ENCODE assay signal across 20 cellular contexts in the genomic region with DNA sequence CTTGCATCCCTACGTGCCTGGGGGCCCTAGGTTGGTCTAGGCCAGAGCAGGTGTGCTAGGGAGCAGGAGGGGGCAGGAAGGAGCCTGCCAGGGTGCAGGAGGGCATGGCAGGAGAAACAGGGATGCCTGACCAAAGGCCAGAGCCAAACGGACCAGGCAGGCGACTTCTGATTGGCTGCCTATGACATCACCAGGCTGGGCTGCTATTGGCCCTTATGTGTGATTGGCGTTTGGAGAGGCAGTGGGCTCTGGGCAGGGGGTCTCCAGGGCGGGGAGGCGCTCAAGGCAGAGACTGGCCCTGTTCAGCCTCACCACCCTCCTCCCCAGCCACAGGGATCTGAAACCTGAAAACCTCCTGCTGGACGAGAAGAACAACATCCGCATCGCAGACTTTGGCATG. TPM values are rescaled to one million over a fixed set of nuclear protein-coding genes. Genes with fewer than 3 reads are reported as not detected.
DNase-seq lines count a peak whose midpoint lies in the region; ATAC-seq, FAIRE-seq and TF ChIP-seq lines count a peak whose summit lies in the region.
"Had no signal": no experiment of that assay in that cellular context is flagged by ENCODE, and none has a peak within 500 bp of the region (broad histone marks: within the 10 kb centered on the region; RNA-seq: fewer than 3 reads in every experiment).

No MANE protein-coding gene starts in this region.

- H3K9me3 ChIP-seq in H1 (ENCODE audit: insufficient read depth in 2 of 2, low read depth in 1 of 2, low read length in 1 of 2) = no peaks in the 10 kb centered on the region
- H3K9me3 ChIP-seq in neuronal stem cell (replicated peaks in 1 of 2; ENCODE audit: control insufficient read depth in 2 of 2, insufficient read depth in 1 of 2, low read depth in 1 of 2, low read length in 2 of 2) = no peaks in the 10 kb centered on the region
- no peaks in the 10 kb centered on the region for H3K9me3 ChIP-seq in esophagus squamous epithelium
- H3K9me3 ChIP-seq: left lung, tibial nerve had no signal

- H3K23ac ChIP-seq in H1 (ENCODE audit: insufficient read length) (no peak overlapping the region), neuronal stem cell (ENCODE audit: low read depth, low read length, poor library complexity) (peak overlapping the region; percentile 55)

- H2AFZ ChIP-seq in H1 (ENCODE audit: low read length) = no peak overlapping the region
- H2AFZ ChIP-seq in neuronal stem cell (ENCODE audit: low read length) = no peak overlapping the region

- ATAC-seq in stimulated activated memory B cell treated with anti-CD40 and anti-IgM and Interleukin-4, amounts not matched to agents 10 μg/mL and 1 μg/mL and 100 μg/mL, for 72 hours = no peak
- ATAC-seq: left lung, natural killer cell, sciatic nerve had no signal

- H3K18ac ChIP-seq in H1 (ENCODE audit: extremely low read depth, low read length) (no peak overlapping the region), neuronal stem cell (ENCODE audit: low read length) (peak overlapping the region; percentile 64)

- WGBS in H1 (ENCODE audit: extremely low coverage in 1 of 2, insufficient coverage in 1 of 2, insufficient read length in 1 of 2, insufficient replicate concordance in 2 of 2, low coverage in 1 of 2, low lambda C conversion rate in 2 of 2, missing lambda C conversion rate in 1 of 2), 2 experiments = 74% methylated on average over 9 of the region's 9 CpGs; no CpG with 5 or more reads in 1 of the 2 experiments
- WGBS in neuronal stem cell (ENCODE audit: extremely low coverage in 2 of 2, insufficient read length in 2 of 2, insufficient replicate concordance in 1 of 2), 2 donors = no CpG with 5 or more reads among the region's 9 CpGs
- no CpG with 5 or more reads among the region's 9 CpGs for WGBS in esophagus squamous epithelium, 2 donors

- CTCF ChIA-PET in H1 (lab: Charles Lee; ENCODE audit: partially characterized antibody) = interaction anchor here (1.0 kb wide), 1 partner anchor 46 kb away, joined by 3 read pairs; no protein-coding TSS in a partner anchor

- H3K79me1 ChIP-seq in H1 (ENCODE audit: low read depth, low read length) (no peaks in the 10 kb centered on the region), neuronal stem cell (ENCODE audit: low read depth, low read length) (peaks cover 4% of the 10 kb centered on the region)

- H3K9me3 Mint-ChIP-seq in stimulated activated memory B cell treated with anti-CD40 and anti-IgM and Interleukin-4, amounts not matched to agents 10 μg/mL and 1 μg/mL and 100 μg/mL, for 72 hours = no peaks in the 10 kb centered on the region
- H3K9me3 Mint-ChIP-seq: activated naive CD4-positive, alpha-beta T cell treated with anti-CD3 and anti-CD28 coated beads, Interleukin-2, amount 50 U/mL, for 24 hours; natural killer cell had no signal

- H2BK20ac ChIP-seq in H1 (ENCODE audit: low read length) = no peak overlapping the region

- H3K9ac ChIP-seq in H1 (replicated peaks in 1 of 4; ENCODE audit: extremely low read depth in 1 of 4, low read depth in 3 of 4, low read length in 3 of 4) (no peak overlapping the region), neuronal stem cell (ENCODE audit: low read depth, low read length, poor library complexity) (no peak overlapping the region)

- H2BK5ac ChIP-seq in H1 (ENCODE audit: low read depth, low read length) = peak overlapping the region; percentile 60; the same call in 1 of the 2 replicates
- peak overlapping the region; percentile 82 for H2BK5ac ChIP-seq in neuronal stem cell (ENCODE audit: low read length)

- no peaks in the 10 kb centered on the region for H3K36me3 Mint-ChIP-seq in stimulated activated memory B cell treated with anti-CD40 and anti-IgM and Interleukin-4, amounts not matched to agents 10 μg/mL and 1 μg/mL and 100 μg/mL, for 72 hours
- H3K36me3 Mint-ChIP-seq: activated naive CD4-positive, alpha-beta T cell treated with anti-CD3 and anti-CD28 coated beads, Interleukin-2, amount 50 U/mL, for 24 hours; natural killer cell had no signal

- peaks cover 9% of the 10 kb centered on the region for H3K27me3 Mint-ChIP-seq in stimulated activated memory B cell treated with anti-CD40 and anti-IgM and Interleukin-4, amounts not matched to agents 10 μg/mL and 1 μg/mL and 100 μg/mL, for 72 hours
- H3K27me3 Mint-ChIP-seq: activated naive CD4-positive, alpha-beta T cell treated with anti-CD3 and anti-CD28 coated beads, Interleukin-2, amount 50 U/mL, for 24 hours had no signal

- in situ Hi-C loops in G401 (cut with HindIII; ENCODE audit: low sequenced_read_pairs) = no loop called here

- TF ChIP-seq EP300 in Ishikawa (IDR thresholded peaks at IDR 0.05; ENCODE audit: borderline replicate concordance) (no peak), H1 (IDR thresholded peaks at IDR 0.05; ENCODE audit: borderline replicate concordance in 1 of 2, low read depth in 2 of 2, low read length in 2 of 2) (no peak)

- no peaks in the 10 kb centered on the region for H3K27me3 ChIP-seq in H1 (replicated peaks in 1 of 4; ENCODE audit: control insufficient read depth in 3 of 4, extremely low read depth in 1 of 4, insufficient read depth in 3 of 4, low read length in 3 of 4)
- H3K27me3 ChIP-seq in neuronal stem cell (ENCODE audit: control insufficient read depth in 3 of 3, insufficient read depth in 3 of 3, low read depth in 1 of 3, low read length in 3 of 3) = no peaks in the 10 kb centered on the region
- H3K27me3 ChIP-seq in esophagus squamous epithelium = peaks cover 0 to 78% (median 0%) of the 10 kb centered on the region in 4 donors

- no peak for TF ChIP-seq POLR2A in H1 (IDR thresholded peaks at IDR 0.05; ENCODE audit: control extremely low read depth in 1 of 2, low read depth in 2 of 2, low read length in 2 of 2)
- no peak for TF ChIP-seq POLR2A in esophagus squamous epithelium (IDR thresholded peaks at IDR 0.05)

- POLR2A ChIA-PET in H1 (lab: Charles Lee; ENCODE audit: partially characterized antibody) = no interaction called here

- H3K4me1 ChIP-seq in H1 (replicated peaks in 1 of 4; ENCODE audit: control insufficient read depth in 3 of 4, insufficient read depth in 4 of 4, low read length in 3 of 4) (peaks cover 0 to 6% (median 2%) of the 10 kb centered on the region in 4 experiments; a peak in 3 of 7 replicates), neuronal stem cell (ENCODE audit: control insufficient read depth in 2 of 2, insufficient read depth in 1 of 2, low read depth in 1 of 2, low read length in 2 of 2) (peaks cover 0 to 5% of the 10 kb centered on the region in 2 donors), esophagus squamous epithelium (peaks cover 0 to 9% (median 0%) of the 10 kb centered on the region in 3 donors)
- H3K4me1 ChIP-seq: left lung had no signal

- H3K14ac ChIP-seq in H1 (ENCODE audit: insufficient read length) = no peak overlapping the region
- H3K14ac ChIP-seq in neuronal stem cell (ENCODE audit: low read length) = no peak overlapping the region

- no peak for FAIRE-seq in H1 (lab: Jason Lieb, UNC)

- H4K8ac ChIP-seq in H1 (ENCODE audit: extremely low read depth, insufficient read depth, low read length) (no peak overlapping the region), neuronal stem cell (ENCODE audit: low read depth, low read length) (no peak overlapping the region)

- intact Hi-C loops in esophagus squamous epithelium (cut with DNase I) = no loop called here

- DNase-seq in G401 (ENCODE audit: low spot score) = peak; percentile 95
- DNase-seq in H1 (ENCODE audit: low read depth in 1 of 2, low spot score in 2 of 2) = peak in 1 of 2 experiments; percentile 82
- no peak for DNase-seq in neuronal stem cell (ENCODE audit: low spot score)
- DNase-seq in stimulated activated CD4-positive, alpha-beta T cell treated with anti-CD3 and anti-CD28 coated beads, Interleukin-1b, Interleukin-23, amount 100 ng/mL, for 48 hours = no peak
- DNase-seq in esophagus squamous epithelium (lab: John Stamatoyannopoulos, UW) = no peak
- DNase-seq: activated CD4-positive, alpha-beta T cell treated with anti-CD3 and anti-CD28 coated beads for 1 hour; central memory CD4-positive, alpha-beta T cell; left lung; natural killer cell; NCI-H1417 treated with DMSO at 0.1 percent for 48 hours; NCI-H524 treated with DMSO at 0.1 percent for 48 hours; stimulated activated CD4-positive, alpha-beta T cell treated with anti-CD3 and anti-CD28 coated beads, Interleukin-4, amount 100 ng/mL, for 24 hours; T-helper 1 cell had no signal

- 0 out of 2 replicates have a peak overlapping the region, but pooled peaks have one; percentile 5 for H3K27ac ChIP-seq in H1 (ENCODE audit: low read depth, low read length)
- H3K27ac ChIP-seq in neuronal stem cell (replicated peaks; ENCODE audit: low read length) = no peak overlapping the region
- H3K27ac ChIP-seq in esophagus squamous epithelium = no peak overlapping the region
- H3K27ac ChIP-seq: epithelial cell of prostate, left lung, tibial nerve had no signal

- H4K91ac ChIP-seq in H1 (replicated peaks; ENCODE audit: insufficient read length, low read length) = no peak overlapping the region
- H4K91ac ChIP-seq in neuronal stem cell (ENCODE audit: low read depth, low read length, poor library complexity) = peak overlapping the region; percentile 53

- TF ChIP-seq CTCF in H1 (IDR thresholded peaks at IDR 0.05; ENCODE audit: control extremely low read depth in 1 of 3, insufficient read depth in 1 of 3, low read depth in 1 of 3, low read length in 3 of 3) (no peak), esophagus squamous epithelium (IDR thresholded peaks at IDR 0.05) (no peak)

- H3K79me2 ChIP-seq in H1 (ENCODE audit: control insufficient read depth in 1 of 2, insufficient read depth in 2 of 2, low read length in 2 of 2) = no peaks in the 10 kb centered on the region

- no peak overlapping the region for H3K27ac Mint-ChIP-seq in stimulated activated memory B cell treated with anti-CD40 and anti-IgM and Interleukin-4, amounts not matched to agents 10 μg/mL and 1 μg/mL and 100 μg/mL, for 72 hours
- H3K27ac Mint-ChIP-seq: activated naive CD4-positive, alpha-beta T cell treated with anti-CD3 and anti-CD28 coated beads, Interleukin-2, amount 50 U/mL, for 24 hours; natural killer cell had no signal

- H2BK12ac ChIP-seq in H1 (ENCODE audit: low read depth, low read length) = no peak overlapping the region
- H2BK12ac ChIP-seq in neuronal stem cell (ENCODE audit: low read length) = peak overlapping the region; percentile 58

- H3K36me3 ChIP-seq in H1 (ENCODE audit: control insufficient read depth in 2 of 4, insufficient read depth in 4 of 4, low read length in 3 of 4) (peaks cover 0 to 24% (median 2%) of the 10 kb centered on the region in 4 experiments; a peak in 4 of 8 replicates), neuronal stem cell (replicated peaks in 1 of 2; ENCODE audit: control insufficient read depth in 2 of 2, insufficient read depth in 2 of 2, low read length in 2 of 2) (peaks cover 10 to 45% of the 10 kb centered on the region in 2 donors), esophagus squamous epithelium (no peaks in the 10 kb centered on the region)
- H3K36me3 ChIP-seq: left lung had no signal

- H3K4me2 ChIP-seq in H1 (ENCODE audit: insufficient read depth in 1 of 2, low read depth in 2 of 2, low read length in 2 of 2) (no peak overlapping the region), neuronal stem cell (ENCODE audit: insufficient read depth, low read length, poor library complexity, severe bottlenecking) (peak overlapping the region; percentile 25)

- no peak overlapping the region for H3K56ac ChIP-seq in H1 (replicated peaks; ENCODE audit: insufficient read length, low read depth, low read length)

- H3K4me3 ChIP-seq in H1 (ENCODE audit: extremely low read depth in 1 of 4, insufficient read depth in 2 of 4, low read depth in 3 of 4, low read length in 4 of 4) (no peak overlapping the region), neuronal stem cell (ENCODE audit: low read length in 2 of 2) (no peak overlapping the region), esophagus squamous epithelium (no peak overlapping the region)
- H3K4me3 ChIP-seq: left lung, tibial nerve had no signal

- no peaks in the 10 kb centered on the region for H3K4me1 Mint-ChIP-seq in stimulated activated memory B cell treated with anti-CD40 and anti-IgM and Interleukin-4, amounts not matched to agents 10 μg/mL and 1 μg/mL and 100 μg/mL, for 72 hours
- H3K4me1 Mint-ChIP-seq: activated naive CD4-positive, alpha-beta T cell treated with anti-CD3 and anti-CD28 coated beads, Interleukin-2, amount 50 U/mL, for 24 hours; natural killer cell had no signal

- no peak overlapping the region for H4K5ac ChIP-seq in H1 (ENCODE audit: insufficient read length, low read depth, low read length)

- peaks cover 2 to 8% of the 10 kb centered on the region in 2 experiments for H4K20me1 ChIP-seq in H1 (replicated peaks in 1 of 2; ENCODE audit: control insufficient read depth in 1 of 2, insufficient read depth in 2 of 2, low read length in 2 of 2)

- no peaks in the 10 kb centered on the region for H3K23me2 ChIP-seq in H1 (ENCODE audit: low read depth, low read length)

- H3K4me3 Mint-ChIP-seq in stimulated activated memory B cell treated with anti-CD40 and anti-IgM and Interleukin-4, amounts not matched to agents 10 μg/mL and 1 μg/mL and 100 μg/mL, for 72 hours = no peak overlapping the region
- H3K4me3 Mint-ChIP-seq: activated naive CD4-positive, alpha-beta T cell treated with anti-CD3 and anti-CD28 coated beads, Interleukin-2, amount 50 U/mL, for 24 hours; natural killer cell had no signal

- H2AK5ac ChIP-seq in H1 (ENCODE audit: low read depth, low read length) = no peak overlapping the region
- H2AK5ac ChIP-seq in neuronal stem cell (ENCODE audit: low read depth, low read length) = peak overlapping the region; percentile 70

- TF ChIP-seq RAD21 in Ishikawa (IDR thresholded peaks at IDR 0.05; ENCODE audit: low read depth) (no peak), H1 (IDR thresholded peaks at IDR 0.05 in 1 of 2, conservative IDR thresholded peaks at IDR 0.05 in 1 of 2; ENCODE audit: low read depth in 2 of 2, low read length in 2 of 2) (no peak)

- H2BK120ac ChIP-seq in H1 (replicated peaks; ENCODE audit: low read depth, low read length) (no peak overlapping the region), neuronal stem cell (ENCODE audit: low read depth, low read length) (no peak overlapping the region)

- H2BK15ac ChIP-seq in H1 (ENCODE audit: low read length) (no peak overlapping the region), neuronal stem cell (ENCODE audit: low read length) (peak overlapping the region; percentile 58)

- H3K4ac ChIP-seq in H1 (replicated peaks; ENCODE audit: insufficient read length, low read depth, low read length) (no peak overlapping the region), neuronal stem cell (ENCODE audit: low read length) (no peak overlapping the region)

RNA-seq across cellular contexts. Expression of gene MOB2, which starts 44.4 kb away (rescaled TPM):
- total RNA-seq in G401 (2014; rRNA removed; shearing (Covaris generic)) = 27.4 and 39.9 TPM in 2 replicates
- total RNA-seq in H1 (2021; fragmentation: NEBNext Ultra II Directional; extraction: Animal tissue kit (Norgen Biotek cat#: 25700)) = 18.3 and 18.6 TPM in 2 replicates
- 28.2 and 28.5 TPM in 2 replicates for polyA plus RNA-seq in H1 (2011; rRNA removed)
- polyA plus RNA-seq in H1 (2011; cell fraction: cytosol; rRNA removed) = 37.2 TPM
- polyA plus RNA-seq in H1 (2011; cell fraction: nucleus; rRNA removed) = 34.8 TPM
- polyA plus RNA-seq in H1 (2012, experiment 1 of 2) = 15.1 to 24.8 TPM (median 22.8 TPM) in 4 replicates
- 22.6 TPM for polyA plus RNA-seq in H1 (2012, experiment 2 of 2)
- 9.6 TPM for polyA plus RNA-seq in H1 (2013, experiment 1 of 2)
- polyA plus RNA-seq in H1 (2013, experiment 2 of 2) = 9.7 TPM
- polyA minus RNA-seq in H1 (2011; rRNA and poly(A)+ RNA removed) = 33.6 and 38.3 TPM in 2 replicates
- 17.2 TPM for polyA minus RNA-seq in H1 (2011; cell fraction: cytosol; rRNA and poly(A)+ RNA removed)
- polyA minus RNA-seq in H1 (2011; cell fraction: nucleus; rRNA and poly(A)+ RNA removed) = 14.7 TPM
- polyA plus RNA-seq in neuronal stem cell (2013, experiment 1 of 2) = 11.1 TPM
- 11.5 TPM for polyA plus RNA-seq in neuronal stem cell (2013, experiment 2 of 2)
- 10 to 100 TPM; 21.5 to 45.0 (median 30.1) TPM for total RNA-seq in esophagus squamous epithelium

RNA-seq across cellular contexts. Expression of gene BRSK2, which starts 52.4 kb away (rescaled TPM):
- 5.2 and 9.2 TPM in 2 replicates for total RNA-seq in G401 (2014; rRNA removed; shearing (Covaris generic))
- 26.2 and 27.1 TPM in 2 replicates for total RNA-seq in H1 (2021; fragmentation: NEBNext Ultra II Directional; extraction: Animal tissue kit (Norgen Biotek cat#: 25700))
- 17.3 and 23.9 TPM in 2 replicates for polyA plus RNA-seq in H1 (2011; rRNA removed)
- 18.7 TPM for polyA plus RNA-seq in H1 (2011; cell fraction: cytosol; rRNA removed)
- polyA plus RNA-seq in H1 (2011; cell fraction: nucleus; rRNA removed) = 79.9 TPM
- 19.0 to 31.0 TPM (median 27.3 TPM) in 4 replicates for polyA plus RNA-seq in H1 (2012, experiment 1 of 2)
- polyA plus RNA-seq in H1 (2012, experiment 2 of 2) = 18.0 TPM
- polyA plus RNA-seq in H1 (2013, experiment 1 of 2) = 27.0 TPM
- polyA plus RNA-seq in H1 (2013, experiment 2 of 2) = 24.6 TPM
- polyA minus RNA-seq in H1 (2011; rRNA and poly(A)+ RNA removed) = 6.4 and 6.5 TPM in 2 replicates
- polyA minus RNA-seq in H1 (2011; cell fraction: cytosol; rRNA and poly(A)+ RNA removed) = 10.0 TPM
- polyA minus RNA-seq in H1 (2011; cell fraction: nucleus; rRNA and poly(A)+ RNA removed) = 18.1 TPM
- 24.4 TPM for polyA plus RNA-seq in neuronal stem cell (2013, experiment 1 of 2)
- 23.0 TPM for polyA plus RNA-seq in neuronal stem cell (2013, experiment 2 of 2)
- 1 to 10 TPM in 1 of 4 donors, under 1 TPM in 2, not detected in 1; 0.23 to 1.3 (median 0.35) TPM for total RNA-seq in esophagus squamous epithelium
- total RNA-seq: RPMI7951 had no signal
